Comparison of ENCODE assay signal across 19 cellular contexts in the genomic region with DNA sequence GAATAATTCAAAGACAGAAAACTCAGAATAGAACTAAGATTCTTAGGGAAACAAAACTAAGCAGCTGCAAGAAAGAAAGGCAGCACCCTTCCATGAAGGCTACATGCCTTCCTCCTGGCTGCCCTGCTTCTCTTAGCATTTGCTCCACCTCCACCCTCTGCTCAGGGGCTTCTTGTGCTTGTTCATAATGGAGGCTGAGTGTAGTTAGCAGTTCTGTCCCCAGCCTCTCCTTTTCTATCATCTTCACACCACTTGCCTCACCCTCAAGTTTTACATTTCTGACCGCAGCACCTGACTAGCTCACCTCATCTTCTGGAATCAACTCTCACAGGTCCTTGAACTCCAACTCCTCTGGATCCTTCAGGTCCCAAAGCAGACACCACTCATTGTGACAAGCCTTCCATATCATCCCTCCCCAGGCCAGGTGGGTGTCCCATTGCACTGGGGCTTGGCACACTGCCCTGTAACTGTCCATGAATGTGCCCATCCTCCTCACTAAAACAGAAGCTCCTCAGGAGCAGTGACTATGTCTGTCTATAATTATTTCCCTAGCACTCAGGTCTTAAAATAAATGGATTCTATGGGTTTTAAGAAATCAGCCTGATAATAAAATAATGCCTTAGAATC.
"Had no signal": no experiment of that assay in that cellular context is flagged by ENCODE, and none has a peak within 500 bp of the region (broad histone marks: within the 10 kb centered on the region; RNA-seq: fewer than 3 reads in every experiment).

No MANE protein-coding gene starts in this region.

- H3K27me3 Mint-ChIP-seq: brain had no signal

- H3K36me3 Mint-ChIP-seq: mesothelial cell of epicardium had no signal

- H3K4me3 Mint-ChIP-seq: activated T-helper 1 cell treated with anti-CD3 and anti-CD28 coated beads, Interleukin-12 subunit alpha, Interleukin-12 subunit beta, Interleukin-2, Interleukin-4 antibody, amounts not matched to agents 30 ng/mL and 10 ng/mL and 1 ng/mL, durations not matched to agents 14 hours and 24 hours and 36 hours; brain; effector memory CD8-positive, alpha-beta T cell; mesothelial cell of epicardium; nephron; WTC11 had no signal

- H3K79me2 ChIP-seq: hepatocyte had no signal

- H3K9me3 ChIP-seq: lower lobe of right lung, spleen, tibial nerve had no signal

- H3K27ac ChIP-seq: hepatocyte, lower lobe of right lung, tibial nerve had no signal

- H3K9me3 Mint-ChIP-seq: activated T-helper 1 cell treated with anti-CD3 and anti-CD28 coated beads, Interleukin-12 subunit alpha, Interleukin-12 subunit beta, Interleukin-2, Interleukin-4 antibody, amounts not matched to agents 30 ng/mL and 10 ng/mL and 1 ng/mL, durations not matched to agents 14 hours and 24 hours and 36 hours had no signal

- H3K4me2 ChIP-seq: hepatocyte had no signal

- DNase-seq: activated CD4-positive, alpha-beta T cell treated with anti-CD3 and anti-CD28 coated beads for 4 hours; activated CD8-positive, alpha-beta memory T cell treated with anti-CD3 and anti-CD28 coated beads for 24 hours; activated CD8-positive, alpha-beta memory T cell treated with anti-CD3 and anti-CD28 coated beads, Interleukin-2, amount 50 U/mL, for 48 hours; anterior cingulate cortex; caudate nucleus; effector memory CD8-positive, alpha-beta T cell; foreskin fibroblast; left cardiac atrium; lower lobe of right lung; retina; spleen; substantia nigra had no signal

- H3K27me3 ChIP-seq: hepatocyte, spleen, tibial nerve had no signal

- H2AFZ ChIP-seq: hepatocyte had no signal

- H3K27ac Mint-ChIP-seq: activated T-helper 1 cell treated with anti-CD3 and anti-CD28 coated beads, Interleukin-12 subunit alpha, Interleukin-12 subunit beta, Interleukin-2, Interleukin-4 antibody, amounts not matched to agents 30 ng/mL and 10 ng/mL and 1 ng/mL, durations not matched to agents 14 hours and 24 hours and 36 hours; effector memory CD8-positive, alpha-beta T cell; mesothelial cell of epicardium; nephron; WTC11 had no signal

- ATAC-seq: effector memory CD8-positive, alpha-beta T cell; left cardiac atrium; lower lobe of right lung; WTC11 had no signal

- H3K4me1 ChIP-seq: lower lobe of right lung, spleen had no signal
